ENCODE assay signal across 8 cellular contexts in the genomic region with DNA sequence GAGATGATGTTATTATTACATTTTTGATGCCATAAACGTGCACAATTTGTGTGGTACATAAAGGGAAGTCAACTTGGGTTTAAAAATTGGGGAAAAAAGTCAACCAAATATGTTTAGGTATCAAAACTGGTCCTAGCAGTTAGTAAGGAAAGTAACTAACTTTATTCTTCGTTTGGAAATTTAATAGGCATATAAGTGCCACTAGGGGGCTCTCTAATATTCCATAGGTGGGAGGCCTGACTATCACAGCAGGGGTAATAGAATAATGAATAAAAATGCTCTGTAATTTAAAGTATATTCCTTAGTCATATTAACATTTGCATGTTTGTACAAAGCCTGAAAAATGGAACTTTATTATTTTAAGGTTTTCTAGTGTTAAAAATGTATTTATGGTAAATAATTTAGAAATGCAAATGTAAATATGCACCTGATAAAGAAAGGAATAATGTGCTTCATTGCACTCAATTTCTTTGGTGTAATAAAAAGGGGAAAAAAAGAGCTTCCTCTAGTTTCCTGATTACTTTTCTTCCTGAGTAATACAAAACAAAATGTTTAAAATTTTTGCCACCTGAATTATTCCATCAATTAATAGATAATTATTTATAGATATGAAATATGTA.
A peak's percentile ranks its signal among the peaks of the same experiment; 100 is the strongest.
DNase-seq lines count a peak whose midpoint lies in the region; ATAC-seq, FAIRE-seq and TF ChIP-seq lines count a peak whose summit lies in the region.

No MANE protein-coding gene starts in this region.

- no peaks in the 10 kb centered on the region for H4K20me1 ChIP-seq in neural progenitor cell (ENCODE audit: low read depth)

- no peak overlapping the region for H2AFZ ChIP-seq in neural progenitor cell (replicated peaks)

- no peak overlapping the region for H3K9ac ChIP-seq in neural progenitor cell

- no peaks in the 10 kb centered on the region for H3K36me3 Mint-ChIP-seq in neural progenitor cell

- H3K27me3 Mint-ChIP-seq in neural progenitor cell (ENCODE audit: insufficient read depth, low read depth): no peaks in the 10 kb centered on the region

- H3K36me3 ChIP-seq in neural progenitor cell (no peaks in the 10 kb centered on the region), MG63 (no peaks in the 10 kb centered on the region)

- ATAC-seq in HG02798 (IDR thresholded peaks at IDR 0.05; ENCODE audit: poor library complexity, unreplicated experiment): peak; percentile 62

- no peaks in the 10 kb centered on the region for H3K27me3 ChIP-seq in neural progenitor cell
- no peaks in the 10 kb centered on the region for H3K27me3 ChIP-seq in MG63

- H3K4me3 ChIP-seq in neural progenitor cell (no peak overlapping the region), MG63 (no peak overlapping the region)

- peak; percentile 88 for TF ChIP-seq CTCF in 22Rv1 (IDR thresholded peaks at IDR 0.05)
- peak; percentile 94 for TF ChIP-seq CTCF in neural progenitor cell (IDR thresholded peaks at IDR 0.05)

- no peaks in the 10 kb centered on the region for H3K9me3 ChIP-seq in neural progenitor cell (ENCODE audit: low read depth)
- no peaks in the 10 kb centered on the region for H3K9me3 ChIP-seq in MG63

- no peak overlapping the region for H3K4me3 Mint-ChIP-seq in neural progenitor cell

- H3K79me2 ChIP-seq in neural progenitor cell (ENCODE audit: low read depth): no peaks in the 10 kb centered on the region

- H3K27ac Mint-ChIP-seq in neural progenitor cell: no peak overlapping the region

- H3K4me1 Mint-ChIP-seq in neural progenitor cell: no peaks in the 10 kb centered on the region

- H3K4me1 ChIP-seq in neural progenitor cell: no peaks in the 10 kb centered on the region

- DNase-seq in DMS53 treated with DMSO at 0.1 percent for 48 hours (lab: John Stamatoyannopoulos, UW; ENCODE audit: unreplicated experiment): peak; percentile 32
- DNase-seq in NCI-H82 (lab: John Stamatoyannopoulos, UW): peak; percentile 85
- peak; percentile 76 for DNase-seq in neural progenitor cell (ENCODE audit: low spot score)
- DNase-seq in GDM1 (lab: John Stamatoyannopoulos, UW): no peak
- DNase-seq in MG63: no peak

- H3K27ac ChIP-seq in 22Rv1: no peak overlapping the region
- H3K27ac ChIP-seq in neural progenitor cell: no peak overlapping the region

- H3K9me3 Mint-ChIP-seq in neural progenitor cell: no peaks in the 10 kb centered on the region

- FAIRE-seq in colon (lab: Jason Lieb, UNC): peak; percentile 75

- no peaks in the 10 kb centered on the region for H3F3A ChIP-seq in neural progenitor cell (ENCODE audit: low read depth)

- H3K4me2 ChIP-seq in neural progenitor cell: no peak overlapping the region

Comparison
In these comparisons a context has a peak if more than half of its experiments do, and no peak if none do; other contexts are left out.
1. DNase-seq: peak in DMS53 treated with DMSO at 0.1 percent for 48 hours (single experiment), NCI-H82 (single experiment) and neural progenitor cell (single experiment); none in GDM1 (single experiment) and MG63 (single experiment).